1 cellular context compared by ENCODE assay signal in the genomic region with DNA sequence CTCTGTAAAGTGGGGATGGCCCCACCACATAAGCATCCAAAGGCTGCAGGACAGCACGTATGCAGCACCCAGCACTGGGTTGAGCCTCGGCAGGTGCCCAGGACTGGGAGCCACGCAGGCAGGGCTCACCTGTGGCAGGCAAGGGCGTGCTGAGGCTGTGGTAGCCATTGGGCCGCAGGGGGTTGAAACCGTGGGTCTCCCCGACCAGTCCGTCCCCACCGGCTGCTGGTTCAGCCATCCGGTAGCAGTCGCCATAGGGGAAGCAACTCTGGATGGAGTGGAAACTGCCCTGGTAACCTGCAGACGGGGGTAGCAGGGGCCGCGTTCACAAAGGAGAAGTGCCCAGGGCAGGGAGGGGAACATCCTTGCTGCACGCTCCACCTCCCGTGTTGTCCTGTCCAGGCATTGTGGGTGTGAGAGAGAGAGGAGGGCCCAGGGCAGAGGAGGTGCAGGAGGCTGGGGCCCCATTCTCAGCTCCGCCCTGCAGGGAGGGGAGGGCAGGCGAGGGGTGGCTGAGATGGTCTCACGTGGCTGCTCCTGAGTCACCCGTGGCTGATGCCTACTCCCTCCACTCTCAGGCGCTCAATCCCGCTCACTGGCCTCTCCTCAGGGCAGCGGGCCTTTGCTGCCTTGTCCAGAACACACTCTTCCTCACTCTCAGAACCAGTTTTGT.
TF ChIP-seq lines count a peak whose summit lies in the region.

No MANE protein-coding gene starts in this region.

TF ChIP-seq in GM12878, 131 proteins besides CTCF, POLR2A, EP300 and RAD21 (continued from another document):
- TF ChIP-seq, protein P1, sequence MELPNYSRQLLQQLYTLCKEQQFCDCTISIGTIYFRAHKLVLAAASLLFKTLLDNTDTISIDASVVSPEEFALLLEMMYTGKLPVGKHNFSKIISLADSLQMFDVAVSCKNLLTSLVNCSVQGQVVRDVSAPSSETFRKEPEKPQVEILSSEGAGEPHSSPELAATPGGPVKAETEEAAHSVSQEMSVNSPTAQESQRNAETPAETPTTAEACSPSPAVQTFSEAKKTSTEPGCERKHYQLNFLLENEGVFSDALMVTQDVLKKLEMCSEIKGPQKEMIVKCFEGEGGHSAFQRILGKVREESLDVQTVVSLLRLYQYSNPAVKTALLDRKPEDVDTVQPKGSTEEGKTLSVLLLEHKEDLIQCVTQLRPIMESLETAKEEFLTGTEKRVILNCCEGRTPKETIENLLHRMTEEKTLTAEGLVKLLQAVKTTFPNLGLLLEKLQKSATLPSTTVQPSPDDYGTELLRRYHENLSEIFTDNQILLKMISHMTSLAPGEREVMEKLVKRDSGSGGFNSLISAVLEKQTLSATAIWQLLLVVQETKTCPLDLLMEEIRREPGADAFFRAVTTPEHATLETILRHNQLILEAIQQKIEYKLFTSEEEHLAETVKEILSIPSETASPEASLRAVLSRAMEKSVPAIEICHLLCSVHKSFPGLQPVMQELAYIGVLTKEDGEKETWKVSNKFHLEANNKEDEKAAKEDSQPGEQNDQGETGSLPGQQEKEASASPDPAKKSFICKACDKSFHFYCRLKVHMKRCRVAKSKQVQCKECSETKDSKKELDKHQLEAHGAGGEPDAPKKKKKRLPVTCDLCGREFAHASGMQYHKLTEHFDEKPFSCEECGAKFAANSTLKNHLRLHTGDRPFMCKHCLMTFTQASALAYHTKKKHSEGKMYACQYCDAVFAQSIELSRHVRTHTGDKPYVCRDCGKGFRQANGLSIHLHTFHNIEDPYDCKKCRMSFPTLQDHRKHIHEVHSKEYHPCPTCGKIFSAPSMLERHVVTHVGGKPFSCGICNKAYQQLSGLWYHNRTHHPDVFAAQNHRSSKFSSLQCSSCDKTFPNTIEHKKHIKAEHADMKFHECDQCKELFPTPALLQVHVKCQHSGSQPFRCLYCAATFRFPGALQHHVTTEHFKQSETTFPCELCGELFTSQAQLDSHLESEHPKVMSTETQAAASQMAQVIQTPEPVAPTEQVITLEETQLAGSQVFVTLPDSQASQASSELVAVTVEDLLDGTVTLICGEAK (IDR thresholded peaks at IDR 0.05; ENCODE audit: borderline replicate concordance) = no peak
- TF ChIP-seq SREBF2 (IDR thresholded peaks at IDR 0.05; ENCODE audit: low read length) = no peak
- TF ChIP-seq USF1 (IDR thresholded peaks at IDR 0.05; ENCODE audit: borderline replicate concordance, extremely low read length, insufficient read depth, low read depth, low read length) = no peak
- no peak for TF ChIP-seq IKZF1 (conservative IDR thresholded peaks at IDR 0.05)
- no peak for TF ChIP-seq DPF2 (IDR thresholded peaks at IDR 0.05)
- TF ChIP-seq E2F4 (IDR thresholded peaks at IDR 0.05; ENCODE audit: low read depth, low read length) = no peak
- TF ChIP-seq TBL1XR1 (IDR thresholded peaks at IDR 0.05; ENCODE audit: low read depth, low read length) = no peak
- TF ChIP-seq MYC (IDR thresholded peaks at IDR 0.05; ENCODE audit: insufficient read depth, insufficient read length, insufficient replicate concordance, low read length, severe bottlenecking) = no peak
- no peak for TF ChIP-seq HDAC6 (IDR thresholded peaks at IDR 0.05; ENCODE audit: unreplicated experiment)
- TF ChIP-seq SPI1 (IDR thresholded peaks at IDR 0.05; ENCODE audit: borderline replicate concordance, insufficient read depth, low read depth, low read length) = no peak
- TF ChIP-seq, protein P2, sequence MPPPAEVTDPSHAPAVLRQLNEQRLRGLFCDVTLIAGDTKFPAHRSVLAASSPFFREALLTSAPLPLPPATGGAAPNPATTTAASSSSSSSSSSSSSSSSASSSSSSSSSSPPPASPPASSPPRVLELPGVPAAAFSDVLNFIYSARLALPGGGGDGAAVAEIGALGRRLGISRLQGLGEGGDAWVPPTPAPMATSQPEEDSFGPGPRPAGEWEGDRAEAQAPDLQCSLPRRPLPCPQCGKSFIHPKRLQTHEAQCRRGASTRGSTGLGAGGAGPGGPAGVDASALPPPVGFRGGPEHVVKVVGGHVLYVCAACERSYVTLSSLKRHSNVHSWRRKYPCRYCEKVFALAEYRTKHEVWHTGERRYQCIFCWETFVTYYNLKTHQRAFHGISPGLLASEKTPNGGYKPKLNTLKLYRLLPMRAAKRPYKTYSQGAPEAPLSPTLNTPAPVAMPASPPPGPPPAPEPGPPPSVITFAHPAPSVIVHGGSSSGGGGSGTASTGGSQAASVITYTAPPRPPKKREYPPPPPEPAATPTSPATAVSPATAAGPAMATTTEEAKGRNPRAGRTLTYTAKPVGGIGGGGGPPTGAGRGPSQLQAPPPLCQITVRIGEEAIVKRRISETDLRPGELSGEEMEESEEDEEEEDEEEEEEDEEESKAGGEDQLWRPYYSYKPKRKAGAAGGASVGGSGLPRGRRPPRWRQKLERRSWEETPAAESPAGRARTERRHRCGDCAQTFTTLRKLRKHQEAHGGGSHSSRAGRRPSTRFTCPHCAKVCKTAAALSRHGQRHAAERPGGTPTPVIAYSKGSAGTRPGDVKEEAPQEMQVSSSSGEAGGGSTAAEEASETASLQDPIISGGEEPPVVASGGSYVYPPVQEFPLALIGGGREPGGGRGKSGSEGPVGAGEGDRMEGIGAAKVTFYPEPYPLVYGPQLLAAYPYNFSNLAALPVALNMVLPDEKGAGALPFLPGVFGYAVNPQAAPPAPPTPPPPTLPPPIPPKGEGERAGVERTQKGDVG (CRISPR knock-in tag; IDR thresholded peaks at IDR 0.05) = no peak
- no peak for TF ChIP-seq BMI1 (IDR thresholded peaks at IDR 0.05; ENCODE audit: borderline replicate concordance)
- TF ChIP-seq CREM (IDR thresholded peaks at IDR 0.05; ENCODE audit: low read depth) = no peak
- TF ChIP-seq SIX5 (IDR thresholded peaks at IDR 0.05; ENCODE audit: low read depth, low read length, severe bottlenecking) = no peak
- no peak for TF ChIP-seq PRDM15 (CRISPR knock-in tag; IDR thresholded peaks at IDR 0.05)
- no peak for TF ChIP-seq POLR2AphosphoS5 (IDR thresholded peaks at IDR 0.05; ENCODE audit: low read length)
- TF ChIP-seq EZH2 (IDR thresholded peaks at IDR 0.05; ENCODE audit: borderline replicate concordance, control insufficient read depth, low read depth, low read length) = no peak
